ENCODE assay signal across 1 cellular context in genomic region chr7:66307591-66308215, GRCh38.
A peak's percentile ranks its signal among the peaks of the same experiment; 100 is the strongest.
TF ChIP-seq lines count a peak whose summit lies in the region.

No MANE protein-coding gene starts in this region.

TF ChIP-seq in HepG2, 621 proteins besides CTCF, POLR2A, EP300 and RAD21 (continued from another document and continues in another):
- TF ChIP-seq ZNF687 (CRISPR knock-in tag; IDR thresholded peaks at IDR 0.05) = peak; percentile 75
- TF ChIP-seq ZNF292 (CRISPR knock-in tag; IDR thresholded peaks at IDR 0.05; ENCODE audit: borderline replicate concordance, low read depth) = peak; percentile 66; the same call in 1 of the 2 replicates
- TF ChIP-seq TFAP4 (IDR thresholded peaks at IDR 0.05; ENCODE audit: borderline replicate concordance, low read depth) = peak; percentile 56; the same call in 1 of the 2 replicates
- TF ChIP-seq BHLHE40 (IDR thresholded peaks at IDR 0.05; ENCODE audit: low read length) = no peak
- 0 out of 2 replicates have a peak, but pooled peaks have one; percentile 25 for TF ChIP-seq ZNF441 (CRISPR knock-in tag; IDR thresholded peaks at IDR 0.05; ENCODE audit: borderline replicate concordance)
- peak; percentile 96 for TF ChIP-seq SALL1 (CRISPR knock-in tag; IDR thresholded peaks at IDR 0.05)
- peak; percentile 73; the same call in 1 of the 2 replicates for TF ChIP-seq CCDC6 (CRISPR knock-in tag; IDR thresholded peaks at IDR 0.05)
- no peak for TF ChIP-seq THAP9 (CRISPR knock-in tag; IDR thresholded peaks at IDR 0.05; ENCODE audit: borderline replicate concordance)
- no peak for TF ChIP-seq NFYB (CRISPR knock-in tag; IDR thresholded peaks at IDR 0.05)
- no peak for TF ChIP-seq RELA (CRISPR knock-in tag; IDR thresholded peaks at IDR 0.05)
- no peak for TF ChIP-seq KLF11 (CRISPR knock-in tag; IDR thresholded peaks at IDR 0.05)
- TF ChIP-seq KDM5B (CRISPR knock-in tag; IDR thresholded peaks at IDR 0.05; ENCODE audit: borderline replicate concordance) = no peak
- TF ChIP-seq SOX6 (IDR thresholded peaks at IDR 0.05) = no peak
- peak; percentile 83 for TF ChIP-seq SOX6 (CRISPR knock-in tag; IDR thresholded peaks at IDR 0.05)
- TF ChIP-seq RFXAP (CRISPR knock-in tag; IDR thresholded peaks at IDR 0.05; ENCODE audit: borderline replicate concordance) = 0 out of 2 replicates have a peak, but pooled peaks have one; percentile 32
- TF ChIP-seq MYC (CRISPR knock-in tag; IDR thresholded peaks at IDR 0.05; ENCODE audit: borderline replicate concordance) = peak; percentile 49; the same call in 1 of the 2 replicates
- TF ChIP-seq SMYD3 (CRISPR knock-in tag; IDR thresholded peaks at IDR 0.05) = 0 out of 2 replicates have a peak, but pooled peaks have one; percentile 17
- TF ChIP-seq ESRRA (CRISPR knock-in tag; IDR thresholded peaks at IDR 0.05; ENCODE audit: low read depth) = peak; percentile 95
- TF ChIP-seq IRF2 (CRISPR knock-in tag; IDR thresholded peaks at IDR 0.05) = peak; percentile 77; the same call in 1 of the 2 replicates
- TF ChIP-seq NONO (IDR thresholded peaks at IDR 0.05) = no peak
- TF ChIP-seq NONO (CRISPR knock-in tag; conservative IDR thresholded peaks at IDR 0.05) = no peak
- peak; percentile 94 for TF ChIP-seq JUND (CRISPR knock-in tag; IDR thresholded peaks at IDR 0.05)
- no peak for TF ChIP-seq IKZF4 (CRISPR knock-in tag; IDR thresholded peaks at IDR 0.05; ENCODE audit: borderline replicate concordance, low read depth, not compliant biosample characterization)
- TF ChIP-seq MEIS1 (CRISPR knock-in tag; IDR thresholded peaks at IDR 0.05; ENCODE audit: borderline replicate concordance) = 0 out of 2 replicates have a peak, but pooled peaks have one; percentile 72
- peak; percentile 2 for TF ChIP-seq TBL1XR1 (IDR thresholded peaks at IDR 0.05; ENCODE audit: borderline replicate concordance, low read length, partially characterized antibody)
- TF ChIP-seq ZNF350 (CRISPR knock-in tag; IDR thresholded peaks at IDR 0.05; ENCODE audit: borderline replicate concordance, low read depth) = peak; percentile 62; the same call in 1 of the 2 replicates
- no peak for TF ChIP-seq ZNF138 (CRISPR knock-in tag; IDR thresholded peaks at IDR 0.05; ENCODE audit: low read depth)
- TF ChIP-seq ZNF30 (CRISPR knock-in tag; IDR thresholded peaks at IDR 0.05) = no peak
- TF ChIP-seq BRF2 (CRISPR knock-in tag; IDR thresholded peaks at IDR 0.05) = no peak
- peak; percentile 91 for TF ChIP-seq TBX2 (CRISPR knock-in tag; IDR thresholded peaks at IDR 0.05; ENCODE audit: borderline replicate concordance)
- TF ChIP-seq BCL3 (CRISPR knock-in tag; IDR thresholded peaks at IDR 0.05) = no peak
- peak; percentile 59; the same call in 1 of the 2 replicates for TF ChIP-seq NFIC (IDR thresholded peaks at IDR 0.05; ENCODE audit: low read length)
- TF ChIP-seq TFE3 (CRISPR knock-in tag; IDR thresholded peaks at IDR 0.05) = peak; percentile 45; the same call in 1 of the 2 replicates
- peak; percentile 57; the same call in 1 of the 2 replicates for TF ChIP-seq RXRA (CRISPR knock-in tag; IDR thresholded peaks at IDR 0.05)
- TF ChIP-seq ZNF329 (CRISPR knock-in tag; IDR thresholded peaks at IDR 0.05; ENCODE audit: low read depth) = no peak
- no peak for TF ChIP-seq ZBTB21 (CRISPR knock-in tag; IDR thresholded peaks at IDR 0.05)
- no peak for TF ChIP-seq GPBP1L1 (CRISPR knock-in tag; IDR thresholded peaks at IDR 0.05)
- TF ChIP-seq TGIF2 (CRISPR knock-in tag; IDR thresholded peaks at IDR 0.05) = peak; percentile 95
- TF ChIP-seq SRY (CRISPR knock-in tag; IDR thresholded peaks at IDR 0.05) = no peak
- no peak for TF ChIP-seq ZNF83 (CRISPR knock-in tag; IDR thresholded peaks at IDR 0.05; ENCODE audit: borderline replicate concordance)
- TF ChIP-seq MAX (IDR thresholded peaks at IDR 0.05) = peak; percentile 84
- TF ChIP-seq FOSL2 (CRISPR knock-in tag; IDR thresholded peaks at IDR 0.05) = peak; percentile 97
- TF ChIP-seq HOXA3 (CRISPR knock-in tag; IDR thresholded peaks at IDR 0.05) = peak; percentile 53; the same call in 1 of the 2 replicates
- no peak for TF ChIP-seq PCBP2 (optimal IDR thresholded peaks at IDR 0.05; ENCODE audit: low read depth, low read length, poor library complexity, severe bottlenecking)
- TF ChIP-seq FOXP4 (CRISPR knock-in tag; IDR thresholded peaks at IDR 0.05) = peak; percentile 82
- TF ChIP-seq CBFB (CRISPR knock-in tag; IDR thresholded peaks at IDR 0.05) = 0 out of 2 replicates have a peak, but pooled peaks have one; percentile 31
- TF ChIP-seq ZNF333 (CRISPR knock-in tag; IDR thresholded peaks at IDR 0.05; ENCODE audit: borderline replicate concordance) = no peak
